8 cellular contexts compared by ENCODE assay signal in the genomic region with DNA sequence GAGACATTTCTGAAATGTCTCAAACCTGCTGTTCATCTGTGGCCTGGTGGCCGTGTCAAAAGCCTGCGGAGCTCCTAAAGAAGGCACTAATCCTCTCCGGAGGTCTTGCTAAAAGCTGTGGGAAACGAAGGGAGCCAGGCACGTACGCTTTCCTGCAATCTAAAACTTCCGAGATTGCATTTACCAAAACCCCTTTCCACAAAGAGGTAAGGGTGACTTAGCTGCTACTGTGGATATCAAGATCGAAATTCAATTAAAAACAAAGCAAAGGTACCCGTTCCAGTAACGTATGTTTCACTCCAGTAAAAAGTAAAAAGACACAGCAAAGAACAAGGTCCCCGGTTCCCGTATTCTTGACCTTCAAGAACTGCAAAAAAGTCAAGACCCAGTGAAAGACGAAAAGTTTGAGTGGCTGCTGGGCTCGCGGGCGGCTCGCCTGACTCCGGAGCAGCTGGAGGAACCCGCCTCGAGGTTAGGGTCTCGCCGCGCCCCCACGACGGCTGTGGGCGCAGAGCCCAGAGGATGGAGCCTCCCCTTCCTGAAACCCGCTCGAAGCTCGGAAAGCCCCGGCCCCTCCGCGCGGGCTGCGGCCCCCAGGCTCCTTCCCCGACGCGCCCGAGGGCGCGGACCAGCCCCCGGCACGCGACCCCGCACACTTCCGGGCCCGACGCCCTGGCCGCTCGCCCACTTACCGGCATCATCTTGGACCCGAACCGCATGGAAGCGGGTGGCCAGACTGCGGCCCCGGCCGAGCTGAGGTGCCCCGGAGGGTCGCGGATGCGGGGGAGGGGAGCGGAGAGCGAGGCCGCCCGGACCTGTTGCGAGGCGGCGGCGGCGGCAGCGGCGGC. TPM values are rescaled to one million over a fixed set of nuclear protein-coding genes. Genes with fewer than 3 reads are reported as not detected.
DNase-seq lines count a peak whose midpoint lies in the region; ATAC-seq and TF ChIP-seq lines count a peak whose summit lies in the region.

No MANE protein-coding gene starts in this region.

- TF ChIP-seq POLR2A in uterus (IDR thresholded peaks at IDR 0.05), result no peak

- H3K27me3 ChIP-seq in psoas muscle (ENCODE audit: insufficient read depth in 3 of 3, low read length in 2 of 3) (no peaks in the 10 kb centered on the region), uterus (no peaks in the 10 kb centered on the region)

- peak; percentile 21 for ATAC-seq in GM19372 (IDR thresholded peaks at IDR 0.05; ENCODE audit: low read depth, unreplicated experiment)
- peak; percentile 28 for ATAC-seq in HG03571 (IDR thresholded peaks at IDR 0.05; ENCODE audit: unreplicated experiment)
- ATAC-seq in activated naive CD4-positive, alpha-beta T cell treated with anti-CD3 and anti-CD28 coated beads, Interleukin-2, amount 50 U/mL, for 72 hours, result peak; percentile 54 to 60
- peak; percentile 9 to 18 (median 16) for ATAC-seq in psoas muscle

- H3K4me3 Mint-ChIP-seq in CD14-positive monocyte, result peak overlapping the region; percentile 95 to 97

- H3K27me3 Mint-ChIP-seq in CD14-positive monocyte (ENCODE audit: low read depth in 3 of 3), result no peaks in the 10 kb centered on the region

- peak overlapping the region; percentile 100 for H3K27ac ChIP-seq in psoas muscle
- peak overlapping the region; percentile 99 to 100 for H3K27ac ChIP-seq in uterus

- no peak for TF ChIP-seq CTCF in CD14-positive monocyte (IDR thresholded peaks at IDR 0.05)
- TF ChIP-seq CTCF in psoas muscle (IDR thresholded peaks at IDR 0.05), result no peak
- TF ChIP-seq CTCF in uterus (IDR thresholded peaks at IDR 0.05), result no peak

- H3K9me3 Mint-ChIP-seq in CD14-positive monocyte, result no peaks in the 10 kb centered on the region
- H3K9me3 Mint-ChIP-seq in activated naive CD4-positive, alpha-beta T cell treated with anti-CD3 and anti-CD28 coated beads, Interleukin-2, amount 50 U/mL, for 72 hours, result peaks cover 0 to 18% of the 10 kb centered on the region in 2 donors

- peaks cover 48% of the 10 kb centered on the region for H3K4me1 ChIP-seq in psoas muscle
- peaks cover 0 to 3% of the 10 kb centered on the region in 2 donors for H3K4me1 ChIP-seq in uterus

- H3K36me3 ChIP-seq in psoas muscle (ENCODE audit: insufficient read depth in 1 of 2, low read depth in 1 of 2) (no peaks in the 10 kb centered on the region), uterus (no peaks in the 10 kb centered on the region)

- no peaks in the 10 kb centered on the region for H3K9me3 ChIP-seq in psoas muscle
- no peaks in the 10 kb centered on the region for H3K9me3 ChIP-seq in uterus

- peak overlapping the region; percentile 95 to 98 (median 97) for H3K27ac Mint-ChIP-seq in CD14-positive monocyte
- H3K27ac Mint-ChIP-seq in activated naive CD4-positive, alpha-beta T cell treated with anti-CD3 and anti-CD28 coated beads, Interleukin-2, amount 50 U/mL, for 72 hours, result peak overlapping the region; percentile 99

- no peaks in the 10 kb centered on the region for H3K36me3 Mint-ChIP-seq in CD14-positive monocyte
- peaks cover 8 to 23% of the 10 kb centered on the region in 2 donors for H3K36me3 Mint-ChIP-seq in activated naive CD4-positive, alpha-beta T cell treated with anti-CD3 and anti-CD28 coated beads, Interleukin-2, amount 50 U/mL, for 72 hours

- 0% methylated on average over 46 to 71 of the region's 71 CpGs for WGBS in psoas muscle, 3 donors

- H3K4me3 ChIP-seq in psoas muscle (peak overlapping the region; percentile 91), uterus (peak overlapping the region; percentile 59 to 97)

- DNase-seq in CD14-positive monocyte (ENCODE audit: low spot score) (peak; percentile 54), RPMI8226 (peak; percentile 25), cardiac septum (ENCODE audit: low spot score) (peak; percentile 81), psoas muscle (peak; percentile 69 to 81), uterus (peak; percentile 57 to 66)
- DNase-seq in activated naive CD4-positive, alpha-beta T cell treated with anti-CD3 and anti-CD28 coated beads, Interleukin-2, amount 50 U/mL, for 72 hours (ENCODE audit: low spot score in 2 of 2), result peak; percentile 40 to 74

- H3K4me1 Mint-ChIP-seq in CD14-positive monocyte, result peaks cover 38% of the 10 kb centered on the region

- intact Hi-C loops in CD14-positive monocyte (cut with micrococcal nuclease) (loop anchor here (2.0 to 10.0 kb wide), 2 partner anchors 34 to 50 kb away; no protein-coding TSS in a partner anchor), cardiac septum (cut with DNase I) (loop anchor here (2.0 to 5.0 kb wide), 2 partner anchors 42 to 136 kb away; no protein-coding TSS in a partner anchor), psoas muscle (cut with DNase I) (loop anchor here (1.0 to 5.0 kb wide), 3 partner anchors 33 to 131 kb away; no protein-coding TSS in a partner anchor), uterus (cut with DNase I; ENCODE audit: low total_unique reads) (loop anchor here (5.0 kb wide), 1 partner anchor 143 kb away; no protein-coding TSS in a partner anchor)

RNA-seq across cellular contexts. Expression of a gene that starts 0.6 kb away (rescaled TPM):
- 1 to 10 TPM; 5.7 to 8.8 TPM for polyA plus RNA-seq in CD14-positive monocyte
- 10 to 100 TPM; 21.9 to 57.1 TPM for total RNA-seq in activated naive CD4-positive, alpha-beta T cell treated with anti-CD3 and anti-CD28 coated beads, Interleukin-2, amount 50 U/mL, for 72 hours
- 24.9 TPM for total RNA-seq in cardiac septum
- 10 to 100 TPM; 17.1 to 34.0 (median 25.8) TPM for total RNA-seq in psoas muscle
- 10 to 100 TPM; 10.6 to 15.1 (median 13.9) TPM for polyA plus RNA-seq in psoas muscle
- 10 to 100 TPM; 25.6 to 66.7 (median 50.8) TPM for total RNA-seq in uterus

Comparison
In these comparisons a context has a peak if more than half of its experiments do, and no peak if none do; other contexts are left out.
1. Peak in every context shown above with its lines: DNase-seq, ATAC-seq, H3K4me3 ChIP-seq and H3K27ac ChIP-seq.
2. DNase-seq: peak in every context shown above with its lines; median percentile 81 in cardiac septum; 75 in psoas muscle; 62 in uterus; 57 in activated naive CD4-positive, alpha-beta T cell treated with anti-CD3 and anti-CD28 coated beads, Interleukin-2, amount 50 U/mL, for 72 hours; 54 in CD14-positive monocyte; 25 in RPMI8226.